Comparison of ENCODE assay signal across 8 cellular contexts in the genomic region with DNA sequence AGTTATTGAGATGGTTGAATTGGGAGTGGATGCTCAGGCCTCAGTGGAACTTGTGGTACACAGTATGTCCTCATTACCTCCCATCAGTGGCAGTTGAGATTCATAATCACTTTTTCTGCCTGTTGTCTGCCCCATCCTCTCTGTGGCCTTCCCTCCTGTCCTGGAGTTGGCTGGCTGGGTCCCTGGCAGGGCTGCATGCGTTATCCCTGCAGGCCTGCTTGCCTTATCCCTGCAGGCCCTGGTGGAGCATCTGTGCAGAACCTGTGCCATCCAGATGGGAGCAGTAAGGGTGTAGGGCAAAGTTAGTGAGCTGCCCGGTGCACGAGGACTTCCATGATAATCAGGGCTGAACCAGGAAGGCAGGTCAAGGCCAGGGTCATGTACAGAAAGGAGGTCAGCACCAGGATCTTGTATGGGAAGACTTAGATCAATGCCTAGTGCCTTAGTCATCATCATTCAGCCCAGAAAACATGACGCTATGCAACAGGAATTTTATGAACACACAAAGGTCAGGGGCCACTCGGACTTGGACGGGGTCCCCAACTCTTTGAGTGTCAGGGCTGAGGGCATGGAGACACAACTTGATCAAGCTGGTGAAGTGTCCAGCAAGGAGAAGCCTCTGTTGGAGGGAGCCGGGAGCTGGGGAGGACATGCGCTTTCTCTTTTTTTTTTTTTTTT. TPM values are rescaled to one million over a fixed set of nuclear protein-coding genes. Genes with fewer than 3 reads are reported as not detected.
DNase-seq lines count a peak whose midpoint lies in the region; ATAC-seq and TF ChIP-seq lines count a peak whose summit lies in the region.

No MANE protein-coding gene starts in this region.

- no peaks in the 10 kb centered on the region for H3K27me3 Mint-ChIP-seq in activated CD4-positive, alpha-beta T cell treated with anti-CD3 and anti-CD28 coated beads for 36 hours

- no peaks in the 10 kb centered on the region for H3K27me3 ChIP-seq in kidney epithelial cell (ENCODE audit: control insufficient read depth, insufficient read depth, low read length)
- no peaks in the 10 kb centered on the region for H3K27me3 ChIP-seq in thyroid gland

- POLR2A ChIA-PET in activated CD4-positive, alpha-beta T cell treated with anti-CD3 and anti-CD28 coated beads for 36 hours (lab: Charles Lee) = no interaction called here

- CTCF ChIA-PET in activated CD4-positive, alpha-beta T cell treated with anti-CD3 and anti-CD28 coated beads for 36 hours (lab: Charles Lee) = no interaction called here

- H3K9me3 Mint-ChIP-seq in activated CD4-positive, alpha-beta T cell treated with anti-CD3 and anti-CD28 coated beads for 36 hours (ENCODE audit: low read depth) = no peaks in the 10 kb centered on the region

- no peak for ATAC-seq in activated CD4-positive, alpha-beta T cell treated with anti-CD3 and anti-CD28 coated beads for 36 hours

- H3K36me3 ChIP-seq in kidney epithelial cell (ENCODE audit: control insufficient read depth, insufficient read depth, low read length) = no peaks in the 10 kb centered on the region
- H3K36me3 ChIP-seq in thyroid gland = no peaks in the 10 kb centered on the region

- no peak overlapping the region for H3K4me3 ChIP-seq in kidney epithelial cell (ENCODE audit: low read depth, low read length)
- no peak overlapping the region for H3K4me3 ChIP-seq in thyroid gland (replicated peaks in 1 of 3)

- H3K4me1 Mint-ChIP-seq in activated CD4-positive, alpha-beta T cell treated with anti-CD3 and anti-CD28 coated beads for 36 hours = peaks cover 35% of the 10 kb centered on the region

- peaks cover 59% of the 10 kb centered on the region in 2 donors for H3K4me1 ChIP-seq in thyroid gland

- peaks cover 24% of the 10 kb centered on the region for H3K36me3 Mint-ChIP-seq in activated CD4-positive, alpha-beta T cell treated with anti-CD3 and anti-CD28 coated beads for 36 hours (ENCODE audit: low read depth)

- H3K9me3 ChIP-seq in thyroid gland = no peaks in the 10 kb centered on the region

- DNase-seq in activated CD4-positive, alpha-beta T cell treated with anti-CD3 and anti-CD28 coated beads for 36 hours = no peak
- no peak for DNase-seq in activated CD4-positive, alpha-beta T cell treated with anti-CD3 and anti-CD28 coated beads for 48 hours
- DNase-seq in amniotic epithelial cell (ENCODE audit: low read depth) = peak; percentile 89
- peak; percentile 65 for DNase-seq in kidney epithelial cell (ENCODE audit: low read depth)
- DNase-seq in thyroid gland = no peak
- no peak for DNase-seq in NCI-H774 (lab: John Stamatoyannopoulos, UW)
- DNase-seq in NCI-H69 (lab: John Stamatoyannopoulos, UW) = no peak
- DNase-seq in NCI-H524 treated with DMSO at 0.1 percent for 48 hours (lab: John Stamatoyannopoulos, UW) = no peak

- intact Hi-C loops in activated CD4-positive, alpha-beta T cell treated with anti-CD3 and anti-CD28 coated beads for 36 hours (cut with DNase I, micrococcal nuclease) = loop anchor here in 1 of 2 experiments (5.0 kb wide), 1 partner anchor 34 kb away; no protein-coding TSS in a partner anchor
- intact Hi-C loops in thyroid gland (cut with DNase I) = no loop called here

- peak overlapping the region in 2 of 3 donors; percentile 68 to 77 for H3K27ac ChIP-seq in thyroid gland

- 73 to 79% methylated on average over 8 of the region's 8 CpGs for WGBS in thyroid gland, 2 donors

- TF ChIP-seq CTCF in kidney epithelial cell (IDR thresholded peaks at IDR 0.05; ENCODE audit: insufficient read depth, low read length, poor library complexity, severe bottlenecking) (no peak), thyroid gland (IDR thresholded peaks at IDR 0.05) (no peak)

- H3K4me3 Mint-ChIP-seq in activated CD4-positive, alpha-beta T cell treated with anti-CD3 and anti-CD28 coated beads for 36 hours = no peak overlapping the region

- peak overlapping the region; percentile 58 for H3K27ac Mint-ChIP-seq in activated CD4-positive, alpha-beta T cell treated with anti-CD3 and anti-CD28 coated beads for 36 hours

- TF ChIP-seq POLR2A in thyroid gland (IDR thresholded peaks at IDR 0.05) = no peak

RNA-seq across cellular contexts. Expression of gene ABCC1, which starts 47.2 kb away (rescaled TPM):
- 10 to 100 TPM; 57.8 to 65.1 TPM for total RNA-seq in activated CD4-positive, alpha-beta T cell treated with anti-CD3 and anti-CD28 coated beads for 36 hours
- total RNA-seq in kidney epithelial cell (24.9 and 27.2 TPM in 2 replicates), thyroid gland (10 to 100 TPM; 42.7 to 76.7 (median 70.1) TPM)

Comparison
In these comparisons a context has a peak if more than half of its experiments do, and no peak if none do; other contexts are left out.
1. DNase-seq: peak in amniotic epithelial cell (single experiment) and kidney epithelial cell (single experiment); none in activated CD4-positive, alpha-beta T cell treated with anti-CD3 and anti-CD28 coated beads for 36 hours (single experiment), activated CD4-positive, alpha-beta T cell treated with anti-CD3 and anti-CD28 coated beads for 48 hours (single experiment), thyroid gland (0 of 2), NCI-H774 (single experiment), NCI-H69 (single experiment) and NCI-H524 treated with DMSO at 0.1 percent for 48 hours (single experiment).